Comparison of ENCODE assay signal across 8 cellular contexts in genomic region chr1:53860967-53861411, GRCh38. TPM values are rescaled to one million over a fixed set of nuclear protein-coding genes. Genes with fewer than 3 reads are reported as not detected.
A peak's percentile ranks its signal among the peaks of the same experiment; 100 is the strongest.
DNase-seq lines count a peak whose midpoint lies in the region; ATAC-seq and TF ChIP-seq lines count a peak whose summit lies in the region.

No MANE protein-coding gene starts in this region.

- ATAC-seq in HG02642 (IDR thresholded peaks at IDR 0.05; ENCODE audit: poor library complexity, unreplicated experiment), result peak; percentile 53
- ATAC-seq in natural killer cell, result peak; percentile 61 to 76 (median 74)
- ATAC-seq in GM21786 (IDR thresholded peaks at IDR 0.05; ENCODE audit: unreplicated experiment), result no peak
- no peak for ATAC-seq in HG02885 (IDR thresholded peaks at IDR 0.05; ENCODE audit: poor library complexity, unreplicated experiment)

- intact Hi-C loops in natural killer cell (cut with micrococcal nuclease), result loop anchor here (1.0 kb wide), 1 partner anchor 98 kb away; no protein-coding TSS in a partner anchor

- no peaks in the 10 kb centered on the region for H3K27me3 Mint-ChIP-seq in natural killer cell (ENCODE audit: low read depth in 2 of 2)

- DNase-seq in D341Med (ENCODE audit: low spot score), result peak; percentile 69
- peak; percentile 63 for DNase-seq in NCI-H510A treated with DMSO at 0.1 percent for 48 hours (lab: John Stamatoyannopoulos, UW)
- peak; percentile 33 to 47 for DNase-seq in activated CD4-positive, alpha-beta T cell treated with anti-CD3 and anti-CD28 coated beads, Interleukin-2, amount 50 U/mL, for 48 hours
- DNase-seq in erythroblast (lab: John Stamatoyannopoulos, UW), result peak; percentile 60 to 77
- no peak for DNase-seq in natural killer cell

- no peak overlapping the region for H3K4me3 Mint-ChIP-seq in natural killer cell

- TF ChIP-seq CTCF in natural killer cell (IDR thresholded peaks at IDR 0.05), result peak; percentile 78

- H3K4me1 Mint-ChIP-seq in natural killer cell, result peaks cover 0 to 6% of the 10 kb centered on the region in 2 donors

- H3K36me3 Mint-ChIP-seq in natural killer cell, result peaks cover 7% of the 10 kb centered on the region

- H3K9me3 Mint-ChIP-seq in natural killer cell, result no peaks in the 10 kb centered on the region

- H3K27ac Mint-ChIP-seq in natural killer cell, result peak overlapping the region in 1 of 2 donors; percentile 29

- no peak for TF ChIP-seq POLR2A in erythroblast (IDR thresholded peaks at IDR 0.05; ENCODE audit: low read length)

RNA-seq across cellular contexts. Expression of gene NDC1, which starts 22.9 kb away (rescaled TPM):
- total RNA-seq in natural killer cell, result 1 to 10 TPM; 4.3 to 6.3 (median 5.2) TPM

RNA-seq across cellular contexts. Expression of gene YIPF1, which starts 28.6 kb away (rescaled TPM):
- total RNA-seq in natural killer cell, result 10 to 100 TPM; 13.2 to 20.8 (median 18.0) TPM

RNA-seq across cellular contexts. Expression of gene DIO1, which starts 33.0 kb away (rescaled TPM):
- total RNA-seq in natural killer cell, result not detected

Comparison
In these comparisons a context has a peak if more than half of its experiments do, and no peak if none do; other contexts are left out.
1. ATAC-seq: peak in HG02642 (single experiment) and natural killer cell (3 of 3); none in GM21786 (single experiment) and HG02885 (single experiment).